In the genomic region with DNA sequence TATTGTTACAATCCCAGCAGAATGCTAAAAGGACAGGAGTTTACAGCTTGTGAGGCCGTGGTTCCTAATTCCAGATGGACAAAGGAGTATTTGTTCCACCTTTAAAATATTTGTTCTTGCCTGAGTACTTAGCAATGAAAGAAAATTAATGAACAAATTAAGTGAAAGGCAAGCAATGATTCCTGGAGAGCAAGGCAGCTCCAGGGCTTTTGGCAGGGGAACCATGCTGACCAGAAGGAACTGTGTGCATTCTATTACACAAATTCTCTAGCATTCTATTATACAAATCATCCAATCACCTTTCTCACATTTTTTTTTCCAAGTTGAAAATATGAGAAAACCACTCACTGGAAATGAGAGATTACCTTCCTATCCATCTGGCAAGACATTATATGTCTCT, we compare ENCODE assay signal across 2 cellular contexts.
TF ChIP-seq lines count a peak whose summit lies in the region.

No MANE protein-coding gene starts in this region.

TF ChIP-seq in HCT116, 20 proteins besides CTCF, POLR2A, EP300 and RAD21:
- TF ChIP-seq ATF3 (IDR thresholded peaks at IDR 0.05) (no peak), EGR1 (IDR thresholded peaks at IDR 0.05; ENCODE audit: low read depth) (no peak), CEBPB (IDR thresholded peaks at IDR 0.05; ENCODE audit: low read depth) (no peak), EZH2phosphoT487 (IDR thresholded peaks at IDR 0.05; ENCODE audit: borderline replicate concordance) (no peak), EZH2 (IDR thresholded peaks at IDR 0.05) (no peak)
- TF ChIP-seq, protein P1, sequence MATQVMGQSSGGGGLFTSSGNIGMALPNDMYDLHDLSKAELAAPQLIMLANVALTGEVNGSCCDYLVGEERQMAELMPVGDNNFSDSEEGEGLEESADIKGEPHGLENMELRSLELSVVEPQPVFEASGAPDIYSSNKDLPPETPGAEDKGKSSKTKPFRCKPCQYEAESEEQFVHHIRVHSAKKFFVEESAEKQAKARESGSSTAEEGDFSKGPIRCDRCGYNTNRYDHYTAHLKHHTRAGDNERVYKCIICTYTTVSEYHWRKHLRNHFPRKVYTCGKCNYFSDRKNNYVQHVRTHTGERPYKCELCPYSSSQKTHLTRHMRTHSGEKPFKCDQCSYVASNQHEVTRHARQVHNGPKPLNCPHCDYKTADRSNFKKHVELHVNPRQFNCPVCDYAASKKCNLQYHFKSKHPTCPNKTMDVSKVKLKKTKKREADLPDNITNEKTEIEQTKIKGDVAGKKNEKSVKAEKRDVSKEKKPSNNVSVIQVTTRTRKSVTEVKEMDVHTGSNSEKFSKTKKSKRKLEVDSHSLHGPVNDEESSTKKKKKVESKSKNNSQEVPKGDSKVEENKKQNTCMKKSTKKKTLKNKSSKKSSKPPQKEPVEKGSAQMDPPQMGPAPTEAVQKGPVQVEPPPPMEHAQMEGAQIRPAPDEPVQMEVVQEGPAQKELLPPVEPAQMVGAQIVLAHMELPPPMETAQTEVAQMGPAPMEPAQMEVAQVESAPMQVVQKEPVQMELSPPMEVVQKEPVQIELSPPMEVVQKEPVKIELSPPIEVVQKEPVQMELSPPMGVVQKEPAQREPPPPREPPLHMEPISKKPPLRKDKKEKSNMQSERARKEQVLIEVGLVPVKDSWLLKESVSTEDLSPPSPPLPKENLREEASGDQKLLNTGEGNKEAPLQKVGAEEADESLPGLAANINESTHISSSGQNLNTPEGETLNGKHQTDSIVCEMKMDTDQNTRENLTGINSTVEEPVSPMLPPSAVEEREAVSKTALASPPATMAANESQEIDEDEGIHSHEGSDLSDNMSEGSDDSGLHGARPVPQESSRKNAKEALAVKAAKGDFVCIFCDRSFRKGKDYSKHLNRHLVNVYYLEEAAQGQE (IDR thresholded peaks at IDR 0.05; ENCODE audit: low read depth), result no peak

TF ChIP-seq in GM12878, 131 proteins besides CTCF, POLR2A, EP300 and RAD21 (continued from another document):
- TF ChIP-seq TARDBP (IDR thresholded peaks at IDR 0.05; ENCODE audit: borderline replicate concordance) (no peak), YY1 (IDR thresholded peaks at IDR 0.05; ENCODE audit: low read depth, low read length) (no peak), LARP7 (IDR thresholded peaks at IDR 0.05) (no peak), EGR1 (IDR thresholded peaks at IDR 0.05; ENCODE audit: borderline replicate concordance in 1 of 2, low read depth in 2 of 2, low read length in 2 of 2) (no peak), WRNIP1 (IDR thresholded peaks at IDR 0.05; ENCODE audit: borderline replicate concordance, low read depth, low read length) (no peak), SREBF2 (IDR thresholded peaks at IDR 0.05; ENCODE audit: low read length) (no peak), E2F8 (IDR thresholded peaks at IDR 0.05; ENCODE audit: low read depth, partially characterized antibody) (no peak), BCLAF1 (IDR thresholded peaks at IDR 0.05) (no peak), BHLHE40 (IDR thresholded peaks at IDR 0.05; ENCODE audit: borderline replicate concordance in 1 of 2, low read depth in 2 of 2, low read length in 1 of 2) (no peak), MEF2B (IDR thresholded peaks at IDR 0.05; ENCODE audit: partially characterized antibody, poor library complexity, severe bottlenecking) (no peak), IRF4 (IDR thresholded peaks at IDR 0.05; ENCODE audit: low read depth, low read length) (no peak)
- TF ChIP-seq, protein P2, sequence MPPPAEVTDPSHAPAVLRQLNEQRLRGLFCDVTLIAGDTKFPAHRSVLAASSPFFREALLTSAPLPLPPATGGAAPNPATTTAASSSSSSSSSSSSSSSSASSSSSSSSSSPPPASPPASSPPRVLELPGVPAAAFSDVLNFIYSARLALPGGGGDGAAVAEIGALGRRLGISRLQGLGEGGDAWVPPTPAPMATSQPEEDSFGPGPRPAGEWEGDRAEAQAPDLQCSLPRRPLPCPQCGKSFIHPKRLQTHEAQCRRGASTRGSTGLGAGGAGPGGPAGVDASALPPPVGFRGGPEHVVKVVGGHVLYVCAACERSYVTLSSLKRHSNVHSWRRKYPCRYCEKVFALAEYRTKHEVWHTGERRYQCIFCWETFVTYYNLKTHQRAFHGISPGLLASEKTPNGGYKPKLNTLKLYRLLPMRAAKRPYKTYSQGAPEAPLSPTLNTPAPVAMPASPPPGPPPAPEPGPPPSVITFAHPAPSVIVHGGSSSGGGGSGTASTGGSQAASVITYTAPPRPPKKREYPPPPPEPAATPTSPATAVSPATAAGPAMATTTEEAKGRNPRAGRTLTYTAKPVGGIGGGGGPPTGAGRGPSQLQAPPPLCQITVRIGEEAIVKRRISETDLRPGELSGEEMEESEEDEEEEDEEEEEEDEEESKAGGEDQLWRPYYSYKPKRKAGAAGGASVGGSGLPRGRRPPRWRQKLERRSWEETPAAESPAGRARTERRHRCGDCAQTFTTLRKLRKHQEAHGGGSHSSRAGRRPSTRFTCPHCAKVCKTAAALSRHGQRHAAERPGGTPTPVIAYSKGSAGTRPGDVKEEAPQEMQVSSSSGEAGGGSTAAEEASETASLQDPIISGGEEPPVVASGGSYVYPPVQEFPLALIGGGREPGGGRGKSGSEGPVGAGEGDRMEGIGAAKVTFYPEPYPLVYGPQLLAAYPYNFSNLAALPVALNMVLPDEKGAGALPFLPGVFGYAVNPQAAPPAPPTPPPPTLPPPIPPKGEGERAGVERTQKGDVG (CRISPR knock-in tag; IDR thresholded peaks at IDR 0.05), result no peak
- TF ChIP-seq, protein P3, sequence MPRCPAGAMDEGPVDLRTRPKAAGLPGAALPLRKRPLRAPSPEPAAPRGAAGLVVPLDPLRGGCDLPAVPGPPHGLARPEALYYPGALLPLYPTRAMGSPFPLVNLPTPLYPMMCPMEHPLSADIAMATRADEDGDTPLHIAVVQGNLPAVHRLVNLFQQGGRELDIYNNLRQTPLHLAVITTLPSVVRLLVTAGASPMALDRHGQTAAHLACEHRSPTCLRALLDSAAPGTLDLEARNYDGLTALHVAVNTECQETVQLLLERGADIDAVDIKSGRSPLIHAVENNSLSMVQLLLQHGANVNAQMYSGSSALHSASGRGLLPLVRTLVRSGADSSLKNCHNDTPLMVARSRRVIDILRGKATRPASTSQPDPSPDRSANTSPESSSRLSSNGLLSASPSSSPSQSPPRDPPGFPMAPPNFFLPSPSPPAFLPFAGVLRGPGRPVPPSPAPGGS (IDR thresholded peaks at IDR 0.05; ENCODE audit: borderline replicate concordance, insufficient read depth, low read depth, low read length, poor library complexity, severe bottlenecking), result no peak
- TF ChIP-seq, protein P4, sequence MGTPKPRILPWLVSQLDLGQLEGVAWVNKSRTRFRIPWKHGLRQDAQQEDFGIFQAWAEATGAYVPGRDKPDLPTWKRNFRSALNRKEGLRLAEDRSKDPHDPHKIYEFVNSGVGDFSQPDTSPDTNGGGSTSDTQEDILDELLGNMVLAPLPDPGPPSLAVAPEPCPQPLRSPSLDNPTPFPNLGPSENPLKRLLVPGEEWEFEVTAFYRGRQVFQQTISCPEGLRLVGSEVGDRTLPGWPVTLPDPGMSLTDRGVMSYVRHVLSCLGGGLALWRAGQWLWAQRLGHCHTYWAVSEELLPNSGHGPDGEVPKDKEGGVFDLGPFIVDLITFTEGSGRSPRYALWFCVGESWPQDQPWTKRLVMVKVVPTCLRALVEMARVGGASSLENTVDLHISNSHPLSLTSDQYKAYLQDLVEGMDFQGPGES (IDR thresholded peaks at IDR 0.05), result no peak
